ENCODE assay signal across 18 cellular contexts in genomic region chr2:165113414-165113813, GRCh38.
DNase-seq lines count a peak whose midpoint lies in the region; ATAC-seq and TF ChIP-seq lines count a peak whose summit lies in the region.
"Had no signal": no experiment of that assay in that cellular context is flagged by ENCODE, and none has a peak within 500 bp of the region (broad histone marks: within the 10 kb centered on the region; RNA-seq: fewer than 3 reads in every experiment).

No MANE protein-coding gene starts in this region.

- H3K4me3 ChIP-seq in A673 (ENCODE audit: low read depth, low read length, poor library complexity, severe bottlenecking) (no peak overlapping the region), astrocyte of the spinal cord (ENCODE audit: low read depth, low read length) (no peak overlapping the region), Karpas-422 (ENCODE audit: low read length) (no peak overlapping the region), left ventricle myocardium inferior (no peak overlapping the region)
- H3K4me3 ChIP-seq: colonic mucosa, upper lobe of left lung had no signal

- no peaks in the 10 kb centered on the region for H4K20me1 ChIP-seq in Karpas-422 (ENCODE audit: insufficient read depth, low read depth, low read length)

- no peak overlapping the region for H2AFZ ChIP-seq in Karpas-422 (ENCODE audit: low read length)

- H3K9me3 ChIP-seq in A673 (ENCODE audit: low read depth, low read length, poor library complexity, severe bottlenecking) (no peaks in the 10 kb centered on the region), Karpas-422 (ENCODE audit: low read length) (no peaks in the 10 kb centered on the region), left ventricle myocardium inferior (replicated peaks) (no peaks in the 10 kb centered on the region)
- H3K9me3 ChIP-seq: colonic mucosa, upper lobe of left lung had no signal

- H3K36me3 ChIP-seq in A673 (ENCODE audit: insufficient read depth, low read length, poor library complexity, severe bottlenecking) (no peaks in the 10 kb centered on the region), Karpas-422 (ENCODE audit: insufficient read depth, low read length) (no peaks in the 10 kb centered on the region), left ventricle myocardium inferior (no peaks in the 10 kb centered on the region)
- H3K36me3 ChIP-seq: colonic mucosa, upper lobe of left lung had no signal

- no peak overlapping the region for H3K4me2 ChIP-seq in Karpas-422 (ENCODE audit: low read depth, low read length, poor library complexity, severe bottlenecking)

- no peak for ATAC-seq in GM18870 (IDR thresholded peaks at IDR 0.05; ENCODE audit: unreplicated experiment)
- ATAC-seq: activated CD4-positive, CD25-positive, alpha-beta regulatory T cell treated with anti-CD3 and anti-CD28 coated beads, Interleukin-2, amount 50 U/mL, for 24 hours had no signal

- peak; percentile 4 for DNase-seq in A673 (ENCODE audit: low spot score)
- DNase-seq in LHCN-M2 (ENCODE audit: low read depth), result peak; percentile 33
- peak; percentile 47 for DNase-seq in astrocyte of the spinal cord (ENCODE audit: low read depth, low spot score)
- DNase-seq in inferior parietal cortex (ENCODE audit: extremely low spot score), result peak; percentile 11
- DNase-seq in Karpas-422, result no peak
- DNase-seq in SK-N-DZ (ENCODE audit: low spot score), result no peak
- DNase-seq in left ventricle myocardium inferior, result no peak
- DNase-seq: activated effector memory CD4-positive, alpha-beta T cell treated with Interleukin-2 at 50 U/mL for 16 hours; CD4-positive, CD25-positive, alpha-beta regulatory T cell; colonic mucosa; DMS79; NCI-H146; retina; SIG-M5; T-helper 9 cell; upper lobe of left lung had no signal

- H3K79me2 ChIP-seq in Karpas-422 (ENCODE audit: low read length), result no peaks in the 10 kb centered on the region

- CTCF ChIA-PET in A673 (lab: Charles Lee), result no interaction called here

- in situ Hi-C loops in astrocyte of the spinal cord (cut with HindIII; ENCODE audit: low sequenced_read_pairs), result no loop called here

- no peaks in the 10 kb centered on the region for H3K9me2 ChIP-seq in Karpas-422 (replicated peaks; ENCODE audit: insufficient read depth, low read length)

- POLR2A ChIA-PET in A673 (lab: Charles Lee; ENCODE audit: low non-redundant PET), result no interaction called here

- no TSS peak for BruUV-seq in A673 (replicated peaks; lab: Mats Ljungman, UMichigan)

- H3K27me3 ChIP-seq in A673 (replicated peaks; ENCODE audit: insufficient read depth, low read depth, low read length, poor library complexity) (no peaks in the 10 kb centered on the region), Karpas-422 (ENCODE audit: low read length) (no peaks in the 10 kb centered on the region), left ventricle myocardium inferior (ENCODE audit: low read depth) (no peaks in the 10 kb centered on the region)
- H3K27me3 ChIP-seq: colonic mucosa, upper lobe of left lung had no signal

- H3K27ac ChIP-seq in A673 (ENCODE audit: low read depth, low read length, poor library complexity, severe bottlenecking), result no peak overlapping the region
- H3K27ac ChIP-seq in Karpas-422 (ENCODE audit: low read length), result no peak overlapping the region
- no peak overlapping the region for H3K27ac ChIP-seq in left ventricle myocardium inferior (replicated peaks)
- H3K27ac ChIP-seq: colonic mucosa, upper lobe of left lung had no signal

- intact Hi-C loops in A673 (cut with micrococcal nuclease; ENCODE audit: unreplicated experiment), result no loop called here
- intact Hi-C loops in left ventricle myocardium inferior (cut with micrococcal nuclease), result no loop called here

- TF ChIP-seq CTCF in A673 (conservative IDR thresholded peaks at IDR 0.05; ENCODE audit: low read depth, low read length) (no peak), astrocyte of the spinal cord (IDR thresholded peaks at IDR 0.05; ENCODE audit: low read depth, low read length) (no peak), left ventricle myocardium inferior (IDR thresholded peaks at IDR 0.05; ENCODE audit: borderline replicate concordance) (no peak)

- H3K9ac ChIP-seq in Karpas-422 (ENCODE audit: low read length), result no peak overlapping the region

- no peaks in the 10 kb centered on the region for H3K4me1 ChIP-seq in A673 (ENCODE audit: insufficient read depth, low read length, poor library complexity, severe bottlenecking)
- no peaks in the 10 kb centered on the region for H3K4me1 ChIP-seq in Karpas-422 (ENCODE audit: low read length)
- H3K4me1 ChIP-seq in left ventricle myocardium inferior, result no peaks in the 10 kb centered on the region
- H3K4me1 ChIP-seq: colonic mucosa, upper lobe of left lung had no signal

Comparison
In these comparisons a context has a peak if more than half of its experiments do, and no peak if none do; other contexts are left out.
1. DNase-seq: peak in A673 (single experiment), LHCN-M2 (single experiment), astrocyte of the spinal cord (single experiment) and inferior parietal cortex (single experiment); none in Karpas-422 (single experiment), SK-N-DZ (single experiment) and left ventricle myocardium inferior (single experiment).